ENCODE assay signal across 9 cellular contexts in the genomic region with DNA sequence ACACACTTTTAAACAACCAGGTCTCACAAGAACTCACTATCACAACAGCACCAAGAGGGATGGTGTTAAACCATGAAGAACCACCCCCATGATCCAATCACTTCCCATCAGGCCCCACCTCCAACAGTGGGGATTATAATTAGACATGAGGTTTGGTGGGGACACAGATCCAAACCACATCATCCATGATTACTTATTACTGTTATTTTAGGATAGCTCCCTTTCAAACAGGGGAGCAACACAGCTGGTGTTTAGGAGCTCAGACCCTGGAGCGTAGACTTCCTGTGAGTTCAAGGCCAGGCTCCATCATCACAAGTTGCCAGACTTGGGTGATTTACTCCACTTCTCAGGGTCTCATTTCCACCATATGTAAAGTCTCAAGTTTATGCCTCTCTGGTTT.
"Had no signal": no experiment of that assay in that cellular context is flagged by ENCODE, and none has a peak within 500 bp of the region (broad histone marks: within the 10 kb centered on the region; RNA-seq: fewer than 3 reads in every experiment).

No MANE protein-coding gene starts in this region.

- H3K4me3 ChIP-seq: GM23248, GM23338, HAP-1 had no signal

- H3K4me1 ChIP-seq: HAP-1 had no signal

- H3K9ac ChIP-seq: GM23248 had no signal

- H3K4me2 ChIP-seq: GM23338 had no signal

- H3K27ac ChIP-seq: GM23248 had no signal

- ATAC-seq: GM23338, HCT116 had no signal

- H3K9me3 ChIP-seq: HAP-1 had no signal

- H3K36me3 ChIP-seq: HAP-1 had no signal

- DNase-seq: GM23248, GOT3, H7, H9, HCEC 1CT, HFFc6 had no signal

- H2AFZ ChIP-seq: GM23248, GM23338 had no signal
